Comparison of ENCODE assay signal across 11 cellular contexts in the genomic region with DNA sequence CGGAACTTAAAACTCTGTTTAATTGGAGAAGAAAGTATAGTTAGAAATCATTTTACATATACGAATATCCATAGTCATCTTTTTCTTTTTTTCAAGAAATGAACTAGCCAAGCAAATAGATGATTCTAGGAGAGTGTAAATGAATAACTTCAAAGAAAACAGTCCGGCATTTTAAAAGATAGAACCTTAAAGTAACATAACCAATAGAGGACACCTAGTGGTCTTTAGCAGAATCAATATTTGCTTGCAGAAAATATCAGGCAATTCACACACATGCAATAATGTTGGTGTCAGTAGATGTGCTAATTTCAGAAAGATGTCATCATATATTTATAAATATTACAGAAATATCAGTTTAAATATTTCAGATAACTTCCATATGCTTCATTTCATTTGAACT. TPM values are rescaled to one million over a fixed set of nuclear protein-coding genes. Genes with fewer than 3 reads are reported as not detected.
DNase-seq lines count a peak whose midpoint lies in the region; ATAC-seq, FAIRE-seq and TF ChIP-seq lines count a peak whose summit lies in the region.
"Had no signal": no experiment of that assay in that cellular context is flagged by ENCODE, and none has a peak within 500 bp of the region (broad histone marks: within the 10 kb centered on the region; RNA-seq: fewer than 3 reads in every experiment).

No MANE protein-coding gene starts in this region.

- no peak for TF ChIP-seq POLR2A in H1 (IDR thresholded peaks at IDR 0.05; ENCODE audit: control extremely low read depth in 1 of 2, low read depth in 2 of 2, low read length in 2 of 2)

- no peak overlapping the region for H3K18ac ChIP-seq in H1 (ENCODE audit: extremely low read depth, low read length)

- H3K4me1 ChIP-seq in A673 (ENCODE audit: insufficient read depth, low read length, poor library complexity, severe bottlenecking) (no peaks in the 10 kb centered on the region), H1 (replicated peaks in 1 of 4; ENCODE audit: control insufficient read depth in 3 of 4, insufficient read depth in 4 of 4, low read length in 3 of 4) (no peaks in the 10 kb centered on the region)
- H3K4me1 ChIP-seq: upper lobe of left lung had no signal

- no peaks in the 10 kb centered on the region for H3K79me1 ChIP-seq in H1 (ENCODE audit: low read depth, low read length)

- H4K5ac ChIP-seq in H1 (ENCODE audit: insufficient read length, low read depth, low read length), result no peak overlapping the region

- CTCF ChIA-PET in A673 (lab: Charles Lee), result no interaction called here
- CTCF ChIA-PET in H1 (lab: Charles Lee; ENCODE audit: partially characterized antibody), result interaction anchor here (1.4 to 1.6 kb wide), 2 partner anchors 16 to 704 kb away, joined by 3 read pairs; no protein-coding TSS in a partner anchor

- no peaks in the 10 kb centered on the region for H3K9me3 ChIP-seq in A673 (ENCODE audit: low read depth, low read length, poor library complexity, severe bottlenecking)
- H3K9me3 ChIP-seq in H1 (ENCODE audit: insufficient read depth in 2 of 2, low read depth in 1 of 2, low read length in 1 of 2), result no peaks in the 10 kb centered on the region
- H3K9me3 ChIP-seq: neutrophil, upper lobe of left lung had no signal

- H2BK20ac ChIP-seq in H1 (ENCODE audit: low read length), result no peak overlapping the region

- no peak overlapping the region for H3K56ac ChIP-seq in H1 (replicated peaks; ENCODE audit: insufficient read length, low read depth, low read length)

- TF ChIP-seq CTCF in A673 (conservative IDR thresholded peaks at IDR 0.05; ENCODE audit: low read depth, low read length), result peak; percentile 60
- TF ChIP-seq CTCF in H1 (IDR thresholded peaks at IDR 0.05; ENCODE audit: control extremely low read depth in 1 of 3, insufficient read depth in 1 of 3, low read depth in 1 of 3, low read length in 3 of 3), result peak in 1 of 3 experiments; percentile 36; a peak in 2 of 4 replicates

- no peak overlapping the region for H3K4me2 ChIP-seq in H1 (ENCODE audit: insufficient read depth in 1 of 2, low read depth in 2 of 2, low read length in 2 of 2)

- FAIRE-seq in H1 (lab: Jason Lieb, UNC), result no peak

- H3K23ac ChIP-seq in H1 (ENCODE audit: insufficient read length), result no peak overlapping the region

- 97% methylated on average over 3 of the region's 3 CpGs; no CpG with 5 or more reads in 1 of the 2 experiments for WGBS in H1 (ENCODE audit: extremely low coverage in 1 of 2, insufficient coverage in 1 of 2, insufficient read length in 1 of 2, insufficient replicate concordance in 2 of 2, low coverage in 1 of 2, low lambda C conversion rate in 2 of 2, missing lambda C conversion rate in 1 of 2), 2 experiments

- no peak overlapping the region for H3K4ac ChIP-seq in H1 (replicated peaks; ENCODE audit: insufficient read length, low read depth, low read length)

- H3K27me3 ChIP-seq in A673 (replicated peaks; ENCODE audit: insufficient read depth, low read depth, low read length, poor library complexity) (peaks cover 12% of the 10 kb centered on the region), H1 (replicated peaks in 1 of 4; ENCODE audit: control insufficient read depth in 3 of 4, extremely low read depth in 1 of 4, insufficient read depth in 3 of 4, low read length in 3 of 4) (no peaks in the 10 kb centered on the region)
- H3K27me3 ChIP-seq: neutrophil, upper lobe of left lung had no signal

- no peak for TF ChIP-seq EP300 in H1 (IDR thresholded peaks at IDR 0.05; ENCODE audit: borderline replicate concordance in 1 of 2, low read depth in 2 of 2, low read length in 2 of 2)

- no peak overlapping the region for H2AK5ac ChIP-seq in H1 (ENCODE audit: low read depth, low read length)

- ATAC-seq in GM21825 (IDR thresholded peaks at IDR 0.05; ENCODE audit: unreplicated experiment), result no peak
- ATAC-seq in GM19023 (IDR thresholded peaks at IDR 0.05; ENCODE audit: unreplicated experiment), result no peak
- no peak for ATAC-seq in HG03175 (IDR thresholded peaks at IDR 0.05; ENCODE audit: unreplicated experiment)

- DNase-seq in A673 (ENCODE audit: low spot score), result peak; percentile 20
- DNase-seq in GM03348 (ENCODE audit: low spot score), result peak; percentile 15
- peak; percentile 30 to 61 for DNase-seq in NCI-H446 (lab: John Stamatoyannopoulos, UW)
- DNase-seq in H1 (ENCODE audit: low read depth in 1 of 2, low spot score in 2 of 2), result no peak
- no peak for DNase-seq in activated effector memory CD4-positive, alpha-beta T cell treated with Interleukin-2 at 50 U/mL for 16 hours
- DNase-seq: CD8-positive, alpha-beta memory T cell; upper lobe of left lung had no signal

- BruUV-seq in A673 (replicated peaks; lab: Mats Ljungman, UMichigan), result no TSS peak

- H4K8ac ChIP-seq in H1 (ENCODE audit: extremely low read depth, insufficient read depth, low read length), result no peak overlapping the region

- no peak overlapping the region for H2BK120ac ChIP-seq in H1 (replicated peaks; ENCODE audit: low read depth, low read length)

- no peaks in the 10 kb centered on the region for H3K23me2 ChIP-seq in H1 (ENCODE audit: low read depth, low read length)

- no peak overlapping the region for H3K9ac ChIP-seq in H1 (replicated peaks in 1 of 4; ENCODE audit: extremely low read depth in 1 of 4, low read depth in 3 of 4, low read length in 3 of 4)

- H4K20me1 ChIP-seq in H1 (replicated peaks in 1 of 2; ENCODE audit: control insufficient read depth in 1 of 2, insufficient read depth in 2 of 2, low read length in 2 of 2), result no peaks in the 10 kb centered on the region

- H3K36me3 ChIP-seq in A673 (ENCODE audit: insufficient read depth, low read length, poor library complexity, severe bottlenecking) (no peaks in the 10 kb centered on the region), H1 (ENCODE audit: control insufficient read depth in 2 of 4, insufficient read depth in 4 of 4, low read length in 3 of 4) (no peaks in the 10 kb centered on the region)
- H3K36me3 ChIP-seq: neutrophil, upper lobe of left lung had no signal

- H3K27ac ChIP-seq in A673 (ENCODE audit: low read depth, low read length, poor library complexity, severe bottlenecking), result no peak overlapping the region
- no peak overlapping the region for H3K27ac ChIP-seq in H1 (ENCODE audit: low read depth, low read length)
- H3K27ac ChIP-seq: neutrophil, upper lobe of left lung had no signal

- H2AFZ ChIP-seq in H1 (ENCODE audit: low read length), result no peak overlapping the region

- no peak overlapping the region for H3K4me3 ChIP-seq in A673 (ENCODE audit: low read depth, low read length, poor library complexity, severe bottlenecking)
- no peak overlapping the region for H3K4me3 ChIP-seq in H1 (ENCODE audit: extremely low read depth in 1 of 4, insufficient read depth in 2 of 4, low read depth in 3 of 4, low read length in 4 of 4)
- H3K4me3 ChIP-seq: upper lobe of left lung had no signal

- no peak overlapping the region for H2BK5ac ChIP-seq in H1 (ENCODE audit: low read depth, low read length)

- H2BK12ac ChIP-seq in H1 (ENCODE audit: low read depth, low read length), result no peak overlapping the region

- no peak overlapping the region for H4K91ac ChIP-seq in H1 (replicated peaks; ENCODE audit: insufficient read length, low read length)

- H3K14ac ChIP-seq in H1 (ENCODE audit: insufficient read length), result no peak overlapping the region

- H3K79me2 ChIP-seq in H1 (ENCODE audit: control insufficient read depth in 1 of 2, insufficient read depth in 2 of 2, low read length in 2 of 2), result no peaks in the 10 kb centered on the region; a peak in 1 of 4 replicates

- peak; percentile 36 to 37 for TF ChIP-seq RAD21 in H1 (IDR thresholded peaks at IDR 0.05 in 1 of 2, conservative IDR thresholded peaks at IDR 0.05 in 1 of 2; ENCODE audit: low read depth in 2 of 2, low read length in 2 of 2)

- intact Hi-C loops in A673 (cut with micrococcal nuclease; ENCODE audit: unreplicated experiment), result loop anchor here (2.0 kb wide), 1 partner anchor 600 kb away; no protein-coding TSS in a partner anchor

- POLR2A ChIA-PET in A673 (lab: Charles Lee; ENCODE audit: low non-redundant PET) (interaction anchor here (0.6 kb wide), 1 partner anchor 198 kb away, joined by 7 read pairs; no protein-coding TSS in a partner anchor), H1 (lab: Charles Lee; ENCODE audit: partially characterized antibody) (no interaction called here)

- H2BK15ac ChIP-seq in H1 (ENCODE audit: low read length), result no peak overlapping the region

TF ChIP-seq in H1, 55 proteins besides CTCF, POLR2A, EP300 and RAD21:
- TF ChIP-seq EZH2 (IDR thresholded peaks at IDR 0.05; ENCODE audit: low read depth, low read length, severe bottlenecking) (no peak), BCL11A (IDR thresholded peaks at IDR 0.05; ENCODE audit: low read depth in 2 of 2, low read length in 2 of 2) (no peak), SAP30 (IDR thresholded peaks at IDR 0.05; ENCODE audit: insufficient read depth, insufficient replicate concordance, low read length) (no peak), PHF8 (conservative IDR thresholded peaks at IDR 0.05; ENCODE audit: low read depth, low read length) (no peak), SP2 (IDR thresholded peaks at IDR 0.05; ENCODE audit: low read length) (no peak), CBX8 (IDR thresholded peaks at IDR 0.05; ENCODE audit: borderline replicate concordance, low read depth, low read length) (no peak), CTBP2 (IDR thresholded peaks at IDR 0.05; ENCODE audit: borderline replicate concordance, insufficient read depth, insufficient read length, low read length) (no peak), SIRT6 (IDR thresholded peaks at IDR 0.05; ENCODE audit: low read length) (no peak), KDM4A (IDR thresholded peaks at IDR 0.05; ENCODE audit: low read depth, low read length, severe bottlenecking) (no peak)

RNA-seq across cellular contexts. Expression of gene HCN1, which starts 57.1 kb away (rescaled TPM):
- total RNA-seq in A673 (2021), result 0.04 and 0.09 TPM in 2 replicates
- total RNA-seq in H1 (2021; fragmentation: NEBNext Ultra II Directional; extraction: Animal tissue kit (Norgen Biotek cat#: 25700)), result 6.7 and 7.6 TPM in 2 replicates
- polyA plus RNA-seq in H1 (2011; rRNA removed), result 1.1 and 1.2 TPM in 2 replicates
- 0.79 TPM for polyA plus RNA-seq in H1 (2011; cell fraction: cytosol; rRNA removed)
- polyA plus RNA-seq in H1 (2011; cell fraction: nucleus; rRNA removed), result 1.6 TPM
- 1.3 to 2.1 TPM (median 1.9 TPM) in 4 replicates for polyA plus RNA-seq in H1 (2012, experiment 1 of 2)
- 0.63 TPM for polyA plus RNA-seq in H1 (2012, experiment 2 of 2)
- 2.9 TPM for polyA plus RNA-seq in H1 (2013, experiment 1 of 2)
- 3.2 TPM for polyA plus RNA-seq in H1 (2013, experiment 2 of 2)
- 3.5 and 5.1 TPM in 2 replicates for polyA minus RNA-seq in H1 (2011; rRNA and poly(A)+ RNA removed)
- polyA minus RNA-seq in H1 (2011; cell fraction: cytosol; rRNA and poly(A)+ RNA removed), result 1.3 TPM
- polyA minus RNA-seq in H1 (2011; cell fraction: nucleus; rRNA and poly(A)+ RNA removed), result 18.0 TPM
- total RNA-seq: CD8-positive, alpha-beta memory T cell had no signal
- polyA plus RNA-seq: CD8-positive, alpha-beta memory T cell had no signal

Comparison
In these comparisons a context has a peak if more than half of its experiments do, and no peak if none do; other contexts are left out.
1. DNase-seq: peak in A673 (single experiment), GM03348 (single experiment) and NCI-H446 (2 of 2); none in H1 (0 of 2) and activated effector memory CD4-positive, alpha-beta T cell treated with Interleukin-2 at 50 U/mL for 16 hours (single experiment).